In genomic region chr9:128625391-128626145, GRCh38 we compare ENCODE assay signal across 1 cellular context.
TF ChIP-seq lines count a peak whose summit lies in the region.

No MANE protein-coding gene starts in this region.

TF ChIP-seq in GM23338, 12 proteins besides CTCF, POLR2A, EP300 and RAD21 (continued from another document):
- no peak for TF ChIP-seq ZNF462 (CRISPR knock-in tag; IDR thresholded peaks at IDR 0.05)
